1 cellular context compared by ENCODE assay signal in genomic region chr11:76686261-76687079, GRCh38.
TF ChIP-seq lines count a peak whose summit lies in the region.

No MANE protein-coding gene starts in this region.

TF ChIP-seq in SK-N-SH, 30 proteins besides CTCF, POLR2A, EP300 and RAD21 (continued from another document):
- TF ChIP-seq PBX3 (IDR thresholded peaks at IDR 0.05) (no peak), JUND (IDR thresholded peaks at IDR 0.05) (no peak)
